In the genomic region with DNA sequence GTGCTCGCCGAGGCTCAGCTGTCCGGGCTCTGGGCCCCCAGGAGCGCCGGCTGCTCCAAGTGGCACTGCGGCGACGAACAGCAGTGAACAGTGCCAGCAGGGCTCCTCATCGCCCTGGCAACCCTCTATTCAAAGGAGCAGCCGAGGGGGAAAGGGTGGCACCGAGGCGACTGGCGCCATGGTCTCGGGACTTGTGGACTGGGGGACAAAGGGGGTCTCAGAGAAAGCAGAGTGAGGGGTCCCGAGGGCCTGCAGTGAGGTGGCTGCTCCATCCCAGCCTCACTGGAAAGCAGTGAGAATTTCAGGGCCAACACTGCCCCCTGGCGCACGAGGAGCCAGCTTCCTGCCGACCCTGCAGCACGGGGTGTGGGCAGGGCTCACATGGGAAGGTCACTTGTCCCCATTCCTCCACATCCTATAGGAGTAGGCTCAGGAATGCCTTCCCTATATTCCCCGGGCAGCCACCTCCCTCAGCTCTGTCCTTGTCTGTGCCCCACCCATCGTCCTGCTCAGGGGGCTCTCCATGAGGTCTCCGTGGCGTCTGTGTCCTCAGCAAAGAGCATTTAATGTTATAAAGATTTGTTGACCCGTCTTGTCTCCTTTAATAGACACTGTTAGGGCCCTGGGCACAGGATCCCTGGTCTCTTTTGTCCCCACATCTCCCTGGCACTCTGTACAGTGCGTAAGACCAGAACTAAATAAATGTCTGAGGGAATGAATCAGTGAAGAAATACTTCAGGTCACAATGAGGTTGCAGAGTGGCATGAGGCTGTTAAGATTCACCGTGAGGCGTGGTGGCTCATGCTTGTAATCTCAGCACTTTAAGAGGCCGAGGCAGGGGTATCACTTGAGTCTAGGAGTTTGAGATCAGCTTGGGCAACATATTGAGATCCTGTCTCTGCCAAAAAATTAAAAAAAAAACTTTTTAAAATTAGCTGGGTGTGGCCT, we compare ENCODE assay signal across 8 cellular contexts. TPM values are rescaled to one million over a fixed set of nuclear protein-coding genes. Genes with fewer than 3 reads are reported as not detected.
DNase-seq lines count a peak whose midpoint lies in the region; ATAC-seq and TF ChIP-seq lines count a peak whose summit lies in the region.

No MANE protein-coding gene starts in this region.

- peak overlapping the region; percentile 94 for H3K27ac Mint-ChIP-seq in chondrocyte (ENCODE audit: unreplicated experiment)

- DNase-seq in NCI-H1417 (lab: John Stamatoyannopoulos, UW), result peak; percentile 69 to 96 (median 93)
- DNase-seq in NCI-H1417 treated with DMSO at 0.1 percent for 48 hours (lab: John Stamatoyannopoulos, UW), result no peak
- DNase-seq in NCI-H2029 (lab: John Stamatoyannopoulos, UW), result peak; percentile 74
- no peak for DNase-seq in chondrocyte (ENCODE audit: low spot score)
- no peak for DNase-seq in left lobe of liver (ENCODE audit: low spot score)
- DNase-seq in stimulated activated CD4-positive, alpha-beta T cell treated with anti-CD3 and anti-CD28 coated beads, Interleukin-2, amount 100 ng/mL, for 48 hours, result peak; percentile 62 to 66

- no peaks in the 10 kb centered on the region for H3K27me3 Mint-ChIP-seq in chondrocyte (ENCODE audit: low read depth)

- ATAC-seq in activated CD4-positive, CD25-positive, alpha-beta regulatory T cell treated with anti-CD3 and anti-CD28 coated beads, Interleukin-2, amount 50 U/mL, for 24 hours, result peak; percentile 61 to 73
- peak; percentile 5 for ATAC-seq in left lobe of liver
- no peak for ATAC-seq in HG03095 (IDR thresholded peaks at IDR 0.05; ENCODE audit: unreplicated experiment)

- no peaks in the 10 kb centered on the region for H3K36me3 Mint-ChIP-seq in chondrocyte (ENCODE audit: low read depth)

- peaks cover 78% of the 10 kb centered on the region for H3K4me1 Mint-ChIP-seq in chondrocyte (ENCODE audit: low read depth)

- peak overlapping the region; percentile 23 for H3K4me3 Mint-ChIP-seq in chondrocyte (ENCODE audit: unreplicated experiment)

- H3K9me3 Mint-ChIP-seq in chondrocyte (ENCODE audit: low read depth), result no peaks in the 10 kb centered on the region

- peak; percentile 85 for TF ChIP-seq CTCF in chondrocyte (IDR thresholded peaks at IDR 0.05)

RNA-seq across cellular contexts. Expression of gene LRFN4, which starts 26.4 kb away (rescaled TPM):
- total RNA-seq in chondrocyte, result 33.8 to 47.2 TPM (median 46.8 TPM) in 3 replicates
- total RNA-seq in left lobe of liver, result 1.1 TPM

RNA-seq across cellular contexts. Expression of gene RCE1, which starts 40.1 kb away (rescaled TPM):
- 17.0 to 18.8 TPM (median 17.3 TPM) in 3 replicates for total RNA-seq in chondrocyte
- 3.2 TPM for total RNA-seq in left lobe of liver

Comparison
In these comparisons a context has a peak if more than half of its experiments do, and no peak if none do; other contexts are left out.
1. DNase-seq: peak in NCI-H1417 (3 of 3), NCI-H2029 (single experiment) and stimulated activated CD4-positive, alpha-beta T cell treated with anti-CD3 and anti-CD28 coated beads, Interleukin-2, amount 100 ng/mL, for 48 hours (2 of 2); none in NCI-H1417 treated with DMSO at 0.1 percent for 48 hours (single experiment), chondrocyte (single experiment) and left lobe of liver (single experiment).
2. RNA of gene LRFN4, which starts 26.4 kb away (total RNA-seq): 33.8 to 47.2 TPM in chondrocyte; 1.1 TPM in left lobe of liver (single experiment); every median in the first group is over 10 times any median in the second.